ENCODE assay signal across 1 cellular context in genomic region chr22:16721969-16722368, GRCh38.
TF ChIP-seq lines count a peak whose summit lies in the region.

No MANE protein-coding gene starts in this region.

TF ChIP-seq in HepG2, 621 proteins besides CTCF, POLR2A, EP300 and RAD21 (continued from another document):
- TF ChIP-seq ZNF280B (CRISPR knock-in tag; IDR thresholded peaks at IDR 0.05; ENCODE audit: borderline replicate concordance) (no peak), ZSCAN22 (CRISPR knock-in tag; IDR thresholded peaks at IDR 0.05) (no peak), MED13 (CRISPR knock-in tag; IDR thresholded peaks at IDR 0.05) (no peak), CSRNP1 (CRISPR knock-in tag; IDR thresholded peaks at IDR 0.05) (no peak), SKIL (CRISPR knock-in tag; IDR thresholded peaks at IDR 0.05; ENCODE audit: borderline replicate concordance) (no peak), ELF1 (CRISPR knock-in tag; IDR thresholded peaks at IDR 0.05) (no peak), PRDM10 (CRISPR knock-in tag; IDR thresholded peaks at IDR 0.05; ENCODE audit: low read depth) (no peak), REST (IDR thresholded peaks at IDR 0.05; ENCODE audit: borderline replicate concordance in 1 of 2, low read depth in 1 of 2, low read length in 2 of 2) (no peak), ZNF510 (CRISPR knock-in tag; IDR thresholded peaks at IDR 0.05; ENCODE audit: low read depth) (no peak)
